In the genomic region with DNA sequence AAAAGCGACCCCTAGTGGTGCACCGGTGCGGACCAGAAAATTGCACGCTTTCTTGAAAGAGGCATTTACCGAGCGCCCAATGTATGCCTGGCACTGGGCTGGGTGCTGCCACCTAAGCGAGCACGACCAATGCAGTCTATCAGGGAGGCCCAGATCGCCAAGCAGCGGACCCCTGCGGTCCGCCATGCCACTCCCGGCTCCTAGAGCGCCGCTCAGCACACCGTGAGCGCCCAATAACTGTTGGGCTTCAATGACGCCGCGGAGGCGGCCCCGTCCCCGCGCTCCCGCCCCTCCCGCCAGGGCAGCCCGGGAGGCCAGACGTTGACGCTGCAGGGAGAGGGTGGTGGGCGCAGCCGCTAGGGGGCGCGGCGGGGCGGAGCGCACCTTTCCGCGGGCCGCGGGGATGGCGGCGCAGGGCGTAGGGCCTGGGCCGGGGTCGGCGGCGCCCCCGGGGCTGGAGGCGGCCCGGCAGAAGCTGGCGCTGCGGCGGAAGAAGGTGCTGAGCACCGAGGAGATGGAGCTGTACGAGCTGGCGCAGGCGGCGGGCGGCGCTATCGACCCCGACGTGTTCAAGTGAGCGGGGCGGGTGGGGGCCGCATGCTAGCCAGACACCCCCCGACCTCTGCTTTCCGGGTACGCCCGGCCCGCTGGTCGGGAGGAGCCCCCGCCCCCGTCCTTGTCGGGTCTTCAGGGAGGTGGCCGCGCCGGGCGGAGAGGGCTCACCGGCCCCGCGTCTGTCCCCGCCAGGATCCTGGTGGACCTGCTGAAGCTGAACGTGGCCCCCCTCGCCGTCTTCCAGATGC, we compare ENCODE assay signal across 8 cellular contexts. TPM values are rescaled to one million over a fixed set of nuclear protein-coding genes. Genes with fewer than 3 reads are reported as not detected.
DNase-seq lines count a peak whose midpoint lies in the region; ATAC-seq and TF ChIP-seq lines count a peak whose summit lies in the region.
"Not testable (repeated sequence)": the region's sequence is repeated elsewhere in the genome, so short reads cannot be mapped to it uniquely, and the experiment has no call there.

Gene MZT2B (plus strand): TSS at position 383 of the 803 bp plus-strand sequence. CDS start 21 bp downstream, at position 404.

- H3K4me1 ChIP-seq in RWPE2 (ENCODE audit: insufficient read depth, poor library complexity, severe bottlenecking): not testable (repeated sequence)

- not testable (repeated sequence) for H3K27me3 Mint-ChIP-seq in nephron progenitor cell (ENCODE audit: low read depth, poor library complexity); stimulated activated naive CD8-positive, alpha-beta T cell treated with anti-CD3 and anti-CD28 coated beads, Interleukin-15, amount 100 ng/mL, for 72 hours

- peak within 1 kb of the TSS; percentile 63 for H3K27ac ChIP-seq in RWPE2 (ENCODE audit: poor library complexity, severe bottlenecking)

- DNase-seq in G401 (ENCODE audit: low spot score): peak; percentile 85
- DNase-seq in H7: peak; percentile 97
- DNase-seq in LoVo (ENCODE audit: low spot score): peak; percentile 88
- peak; percentile 79 for DNase-seq in RWPE2 (ENCODE audit: low spot score)
- peak; percentile 87 for DNase-seq in activated T-helper 9 cell treated with anti-CD3 and anti-CD28 coated beads, Interleukin-2, amount 50 U/mL, for 16 hours (ENCODE audit: low read depth)
- peak; percentile 79 for DNase-seq in fibroblast of the aortic adventitia (ENCODE audit: low read depth)
- DNase-seq in nephron progenitor cell: peak; percentile 92
- peak; percentile 91 to 93 for DNase-seq in stimulated activated naive CD8-positive, alpha-beta T cell treated with anti-CD3 and anti-CD28 coated beads, Interleukin-15, amount 100 ng/mL, for 72 hours

- ATAC-seq in RWPE2 (ENCODE audit: low read depth): peak; percentile 83
- peak; percentile 89 for ATAC-seq in stimulated activated naive CD8-positive, alpha-beta T cell treated with anti-CD3 and anti-CD28 coated beads, Interleukin-15, amount 100 ng/mL, for 72 hours

- H3K36me3 Mint-ChIP-seq in nephron progenitor cell (ENCODE audit: low read depth): peaks cover 13% of the 10 kb centered on the region

- H3K4me3 ChIP-seq in H7 (ENCODE audit: insufficient read depth, low read depth, low read length): peak within 1 kb of the TSS; percentile 95
- peak within 1 kb of the TSS; percentile 96 for H3K4me3 ChIP-seq in RWPE2 (ENCODE audit: severe bottlenecking)
- H3K4me3 ChIP-seq in fibroblast of the aortic adventitia (ENCODE audit: low read depth, low read length): peak within 1 kb of the TSS; percentile 93

- not testable (repeated sequence) for H3K27me3 ChIP-seq in H7 (ENCODE audit: control insufficient read depth, insufficient read depth, low read length); RWPE2 (ENCODE audit: insufficient read depth, poor library complexity, severe bottlenecking)

- in situ Hi-C loops in G401 (cut with HindIII; ENCODE audit: low sequenced_read_pairs): not testable (repeated sequence)

- TF ChIP-seq CTCF in RWPE2 (IDR thresholded peaks at IDR 0.05; ENCODE audit: poor library complexity, severe bottlenecking): peak; percentile 94
- TF ChIP-seq CTCF in fibroblast of the aortic adventitia (IDR thresholded peaks at IDR 0.05; ENCODE audit: insufficient read depth, low read length): peak; percentile 69
- TF ChIP-seq CTCF in nephron progenitor cell (IDR thresholded peaks at IDR 0.05): peak; percentile 59

- not testable (repeated sequence) for H3K9me3 Mint-ChIP-seq in nephron progenitor cell; stimulated activated naive CD8-positive, alpha-beta T cell treated with anti-CD3 and anti-CD28 coated beads, Interleukin-15, amount 100 ng/mL, for 72 hours

- peak within 1 kb of the TSS; percentile 95 for H3K27ac Mint-ChIP-seq in nephron progenitor cell
- peak within 1 kb of the TSS; percentile 95 to 98 for H3K27ac Mint-ChIP-seq in stimulated activated naive CD8-positive, alpha-beta T cell treated with anti-CD3 and anti-CD28 coated beads, Interleukin-15, amount 100 ng/mL, for 72 hours

- H3K4me3 Mint-ChIP-seq in nephron progenitor cell: peak within 1 kb of the TSS; percentile 93
- peak within 1 kb of the TSS; percentile 90 for H3K4me3 Mint-ChIP-seq in stimulated activated naive CD8-positive, alpha-beta T cell treated with anti-CD3 and anti-CD28 coated beads, Interleukin-15, amount 100 ng/mL, for 72 hours

- H3K4me1 Mint-ChIP-seq in nephron progenitor cell: peaks cover 24% of the 10 kb centered on the region
- peaks cover 40% of the 10 kb centered on the region for H3K4me1 Mint-ChIP-seq in stimulated activated naive CD8-positive, alpha-beta T cell treated with anti-CD3 and anti-CD28 coated beads, Interleukin-15, amount 100 ng/mL, for 72 hours

- not testable (repeated sequence) for H3K36me3 ChIP-seq in H7 (replicated peaks; ENCODE audit: control insufficient read depth, insufficient read depth, low read length); RWPE2 (ENCODE audit: low read depth)

- H3K9me3 ChIP-seq in RWPE2 (ENCODE audit: severe bottlenecking): not testable (repeated sequence)

RNA-seq across cellular contexts. Expression of gene MZT2B, which starts in this region (rescaled TPM):
- total RNA-seq in G401 (2014; rRNA removed; shearing (Covaris generic)): 259 and 438 TPM in 2 replicates
- total RNA-seq in H7 (2014; rRNA removed; shearing (Covaris generic)): 268 and 277 TPM in 2 replicates
- total RNA-seq in fibroblast of the aortic adventitia (ENCODE audit: low replicate concordance): 90.5 and 137 TPM in 2 replicates

Comparison
In these comparisons a context has a peak if more than half of its experiments do, and no peak if none do; other contexts are left out.
1. Peak in every context shown above with its lines: DNase-seq, ATAC-seq, H3K4me3 ChIP-seq and H3K27ac ChIP-seq.